18 cellular contexts compared by ENCODE assay signal in genomic region chrX:21158678-21159077, GRCh38.
"Had no signal": no experiment of that assay in that cellular context is flagged by ENCODE, and none has a peak within 500 bp of the region (broad histone marks: within the 10 kb centered on the region; RNA-seq: fewer than 3 reads in every experiment).

No MANE protein-coding gene starts in this region.

- H3K4me1 ChIP-seq: neural progenitor cell, parathyroid adenoma, prostate gland, transverse colon had no signal

- H3K36me3 ChIP-seq: neural progenitor cell, prostate gland, sigmoid colon, thoracic aorta, transverse colon had no signal

- H3K9me3 ChIP-seq: prostate gland, sigmoid colon, thoracic aorta, transverse colon had no signal

- ATAC-seq: effector memory CD8-positive, alpha-beta T cell; left lobe of liver; naive thymus-derived CD4-positive, alpha-beta T cell; right cardiac atrium; stimulated activated naive B cell treated with anti-CD40 and anti-IgM and Interleukin-4, amounts not matched to agents 10 μg/mL and 1 μg/mL and 100 μg/mL, for 72 hours had no signal

- H3K27ac ChIP-seq: neural progenitor cell, parathyroid adenoma, prostate gland, sigmoid colon, thoracic aorta, transverse colon had no signal

- H3K4me3 ChIP-seq: neural progenitor cell, prostate gland, sigmoid colon, thoracic aorta, transverse colon had no signal

- H3K27me3 ChIP-seq: neural progenitor cell, sigmoid colon, transverse colon had no signal

- DNase-seq: cerebellar nuclear complex; cortex of kidney; effector memory CD8-positive, alpha-beta T cell; head of caudate nucleus; kidney; mesenchymal stem cell; midbrain; naive thymus-derived CD4-positive, alpha-beta T cell; right cardiac atrium; sigmoid colon; stimulated activated CD4-positive, alpha-beta T cell treated with anti-CD3 and anti-CD28 coated beads, Interleukin-2, amount 100 ng/mL, for 24 hours; stimulated activated naive B cell treated with anti-CD40 and anti-IgM and Interleukin-4, amounts not matched to agents 10 μg/mL and 1 μg/mL and 100 μg/mL, for 72 hours; transverse colon had no signal
